Comparison of ENCODE assay signal across 8 cellular contexts in the genomic region with DNA sequence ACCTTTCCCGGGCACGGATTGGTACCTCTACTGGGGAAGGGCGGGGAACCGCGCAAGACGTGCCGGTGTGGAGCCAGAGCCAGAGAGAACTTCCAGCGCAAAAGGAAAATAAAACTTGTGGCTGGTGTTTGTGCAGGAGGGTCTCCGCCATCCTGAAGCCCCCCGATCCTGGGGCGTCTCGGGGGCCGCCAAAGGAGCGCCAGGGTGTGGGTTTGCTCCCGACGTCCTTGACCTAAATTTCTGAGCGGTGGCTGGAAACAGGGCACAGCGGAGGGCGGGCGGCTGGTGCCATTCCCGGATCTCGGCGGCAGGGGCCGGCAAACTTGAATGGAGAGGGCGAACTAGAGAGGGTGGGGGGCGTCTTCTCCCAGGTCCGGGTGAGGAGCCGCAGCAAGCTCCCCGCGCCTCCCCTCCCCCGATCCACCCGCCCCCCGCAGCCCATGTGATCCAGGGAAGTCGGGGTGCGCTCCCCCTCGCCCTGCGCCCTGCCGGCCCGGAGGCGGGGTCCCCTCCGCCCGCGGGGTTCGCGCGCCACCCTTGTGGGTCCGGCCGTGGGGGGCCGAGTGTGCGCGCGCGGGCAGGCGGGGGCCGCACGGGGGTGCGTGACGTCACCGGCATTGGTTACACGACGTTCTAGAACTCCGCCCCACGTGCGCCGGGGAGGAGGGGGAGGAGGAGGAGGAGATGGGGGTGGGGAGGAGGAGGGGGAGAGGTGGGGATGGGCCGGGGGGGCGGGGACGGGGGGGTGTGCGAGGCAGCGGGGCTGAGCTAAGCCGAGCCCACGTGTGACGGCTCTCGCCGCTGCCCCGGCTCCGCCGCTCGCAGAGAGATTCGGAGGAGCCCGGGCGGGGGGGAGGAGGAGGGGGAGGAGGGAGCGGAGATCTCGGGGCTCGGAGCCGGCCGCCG. TPM values are rescaled to one million over a fixed set of nuclear protein-coding genes. Genes with fewer than 3 reads are reported as not detected.
A peak's percentile ranks its signal among the peaks of the same experiment; 100 is the strongest.
DNase-seq lines count a peak whose midpoint lies in the region; ATAC-seq and TF ChIP-seq lines count a peak whose summit lies in the region.

A gene (plus strand): TSS at position 748 of the 906 bp plus-strand sequence. CDS start 220 bp downstream, outside the sequence.

- H3K36me3 Mint-ChIP-seq in CD4-positive, alpha-beta memory T cell: peaks cover 13 to 33% of the 10 kb centered on the region in 2 donors

- H3K27ac Mint-ChIP-seq in CD4-positive, alpha-beta memory T cell: peak within 1 kb of the TSS; percentile 88 to 99 (median 94)

- H3K27me3 Mint-ChIP-seq in CD4-positive, alpha-beta memory T cell: no peaks in the 10 kb centered on the region

- H3K9ac ChIP-seq in muscle layer of colon (ENCODE audit: low read length): peak within 1 kb of the TSS; percentile 80

- peaks cover 34 to 62% (median 42%) of the 10 kb centered on the region in 4 donors for H3K4me1 Mint-ChIP-seq in CD4-positive, alpha-beta memory T cell

- DNase-seq in CD4-positive, alpha-beta memory T cell: peak; percentile 88 to 95 (median 89)
- peak in 74 of 76 experiments; percentile 13 to 93 (median 78) for DNase-seq in HUDEP-2 (lab: John Stamatoyannopoulos, UW; ENCODE audit: unreplicated experiment in 76 of 76)
- peak; percentile 87 to 88 for DNase-seq in activated T-cell treated with anti-CD3 and anti-CD28 coated beads, Interleukin-2, amount 50 U/mL, for 48 hours
- peak; percentile 92 for DNase-seq in stimulated activated CD8-positive, alpha-beta memory T cell treated with anti-CD3 and anti-CD28 coated beads, Interleukin-4, amount 100 ng/mL, for 48 hours

- POLR2A ChIA-PET in CD4-positive, alpha-beta memory T cell (lab: Charles Lee; ENCODE audit: partially characterized antibody): interaction anchor here (0.6 to 2.0 kb wide), 4 partner anchors 12 to 152 kb away, joined by 3 to 10 read pairs (median 4); no protein-coding TSS in a partner anchor

- H3K4me1 ChIP-seq in CD4-positive, alpha-beta memory T cell (ENCODE audit: insufficient read depth, low read length): peaks cover 38% of the 10 kb centered on the region
- peaks cover 3% of the 10 kb centered on the region in 2 donors for H3K4me1 ChIP-seq in esophagus (ENCODE audit: control insufficient read depth in 2 of 2, insufficient read depth in 2 of 2, low read length in 1 of 2)
- H3K4me1 ChIP-seq in muscle layer of colon (ENCODE audit: insufficient read depth, low read length): peaks cover 18% of the 10 kb centered on the region

- ATAC-seq in GM21367 (IDR thresholded peaks at IDR 0.05; ENCODE audit: unreplicated experiment): peak; percentile 57

- H3K4me3 Mint-ChIP-seq in CD4-positive, alpha-beta memory T cell: peak within 1 kb of the TSS; percentile 87 to 97 (median 94)

- CTCF ChIA-PET in CD4-positive, alpha-beta memory T cell (lab: Charles Lee; ENCODE audit: partially characterized antibody): interaction anchor here (1.9 to 7.4 kb wide), 2 partner anchors 13 to 416 kb away, joined by 6 to 56 read pairs; no protein-coding TSS in a partner anchor

- WGBS in esophagus, 2 donors: 1 to 2% methylated on average over 35 to 86 of the region's 88 CpGs

- peak within 1 kb of the TSS; percentile 62 to 72 for H3K4me3 ChIP-seq in CD4-positive, alpha-beta memory T cell (ENCODE audit: low read length in 2 of 2)
- H3K4me3 ChIP-seq in esophagus (ENCODE audit: low read depth in 1 of 2, low read length in 2 of 2) (peak within 1 kb of the TSS; percentile 73 to 84), muscle layer of colon (ENCODE audit: low read depth in 1 of 2, low read length in 2 of 2) (peak within 1 kb of the TSS; percentile 71 to 83)

- peaks cover 0 to 3% (median 0%) of the 10 kb centered on the region in 8 donors for H3K9me3 Mint-ChIP-seq in CD4-positive, alpha-beta memory T cell

- no peaks in the 10 kb centered on the region for H3K9me3 ChIP-seq in CD4-positive, alpha-beta memory T cell (ENCODE audit: control insufficient read depth in 1 of 2, low read length in 2 of 2)
- H3K9me3 ChIP-seq in esophagus (ENCODE audit: control insufficient read depth in 2 of 2, insufficient read depth in 1 of 2, low read depth in 1 of 2, low read length in 1 of 2): no peaks in the 10 kb centered on the region
- no peaks in the 10 kb centered on the region for H3K9me3 ChIP-seq in muscle layer of colon (ENCODE audit: low read length)

- no peaks in the 10 kb centered on the region for H3K36me3 ChIP-seq in CD4-positive, alpha-beta memory T cell (ENCODE audit: insufficient read depth, low read length)
- no peaks in the 10 kb centered on the region for H3K36me3 ChIP-seq in esophagus (ENCODE audit: control insufficient read depth in 2 of 2, insufficient read depth in 2 of 2, low read length in 1 of 2)
- no peaks in the 10 kb centered on the region for H3K36me3 ChIP-seq in muscle layer of colon (ENCODE audit: insufficient read depth, low read length)

- no peaks in the 10 kb centered on the region for H3K27me3 ChIP-seq in CD4-positive, alpha-beta memory T cell (ENCODE audit: insufficient read depth, low read length)
- H3K27me3 ChIP-seq in esophagus (ENCODE audit: control insufficient read depth in 1 of 2, insufficient read depth in 2 of 2, low read length in 2 of 2) (no peaks in the 10 kb centered on the region), muscle layer of colon (ENCODE audit: control insufficient read depth in 1 of 2, insufficient read depth in 2 of 2, low read length in 2 of 2) (no peaks in the 10 kb centered on the region)

- H3K27ac ChIP-seq in CD4-positive, alpha-beta memory T cell (ENCODE audit: low read depth, low read length): peak within 1 kb of the TSS; percentile 77
- H3K27ac ChIP-seq in esophagus (ENCODE audit: low read depth in 2 of 2, low read length in 1 of 2) (peak within 1 kb of the TSS; percentile 86 to 90), muscle layer of colon (ENCODE audit: low read depth, low read length) (peak within 1 kb of the TSS; percentile 89)

- intact Hi-C loops in CD4-positive, alpha-beta memory T cell (cut with micrococcal nuclease): loop anchor here (1.0 to 10.0 kb wide), 9 partner anchors 13 to 1851 kb away; a partner anchor contains a TSS

TF ChIP-seq in PFSK-1, 5 proteins besides CTCF, POLR2A, EP300 and RAD21:
- TF ChIP-seq TAF1 (IDR thresholded peaks at IDR 0.05; ENCODE audit: borderline replicate concordance, insufficient read depth, low read length) (no peak), FOXP2 (optimal IDR thresholded peaks at IDR 0.05; ENCODE audit: borderline replicate concordance, extremely low read depth, extremely low read length, insufficient read depth) (peak; percentile 42), POLR2AphosphoS5 (IDR thresholded peaks at IDR 0.05; ENCODE audit: low read depth, low read length) (no peak)

RNA-seq across cellular contexts. Expression of the gene that starts here (rescaled TPM):
- total RNA-seq in CD4-positive, alpha-beta memory T cell: 100 to 1,000 TPM; 107 to 110 TPM
- 1 to 10 TPM; 2.1 to 4.0 TPM for polyA plus RNA-seq in CD4-positive, alpha-beta memory T cell
- 22.1 TPM for polyA plus RNA-seq in PFSK-1 (2012; ENCODE audit: insufficient read length, low read depth)
- 1 to 10 TPM; 7.8 to 8.2 TPM for polyA plus RNA-seq in esophagus

Comparison
In these comparisons a context has a peak if more than half of its experiments do, and no peak if none do; other contexts are left out.
1. Peak in every context shown above with its lines: DNase-seq, ATAC-seq, H3K4me3 ChIP-seq and H3K27ac ChIP-seq.